ENCODE assay signal across 8 cellular contexts in the genomic region with DNA sequence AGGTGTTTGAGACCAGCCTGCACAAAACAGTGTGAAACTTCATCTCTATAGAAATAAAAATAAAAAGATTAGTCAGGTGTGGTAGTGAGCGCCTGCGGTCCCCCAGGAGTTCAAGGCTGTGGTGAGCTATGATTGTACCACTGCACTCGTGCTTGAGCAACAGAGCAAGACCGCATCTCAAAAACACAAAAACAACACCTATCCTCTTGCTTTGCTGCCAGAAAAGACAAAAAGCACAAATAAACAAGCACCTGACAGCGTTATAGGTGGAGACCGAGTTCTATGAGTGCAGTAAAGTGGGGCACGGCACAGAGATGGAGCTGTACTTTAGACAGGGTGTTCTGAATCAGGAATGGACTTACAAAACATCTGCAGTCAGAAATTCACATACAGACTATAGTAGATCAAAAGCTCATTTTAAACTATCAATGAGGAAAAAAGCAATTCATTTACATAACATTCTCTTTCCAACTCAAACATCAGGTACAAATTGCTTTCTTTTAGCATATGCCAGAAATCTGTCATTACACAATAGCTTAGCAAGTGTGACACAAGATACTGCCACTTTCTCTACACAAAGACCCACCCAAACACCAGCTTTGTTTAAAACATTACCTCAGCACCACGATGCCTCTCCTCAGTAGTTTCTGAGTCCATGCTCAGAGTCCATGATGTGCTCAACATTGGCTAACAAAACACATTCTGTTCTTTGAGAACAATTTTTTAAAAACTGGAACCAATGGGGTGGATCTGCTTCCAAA. TPM values are rescaled to one million over a fixed set of nuclear protein-coding genes. Genes with fewer than 3 reads are reported as not detected.
DNase-seq lines count a peak whose midpoint lies in the region; ATAC-seq and TF ChIP-seq lines count a peak whose summit lies in the region.

No MANE protein-coding gene starts in this region.

- H3K9me3 Mint-ChIP-seq in osteocyte (ENCODE audit: unreplicated experiment) (no peaks in the 10 kb centered on the region), MCF 10A (ENCODE audit: unreplicated experiment) (no peaks in the 10 kb centered on the region)

- peak; percentile 16 to 74 for DNase-seq in NCI-H2081 (lab: John Stamatoyannopoulos, UW)
- DNase-seq in NCI-H2081 treated with DMSO at 0.1 percent for 48 hours (lab: John Stamatoyannopoulos, UW): no peak
- DNase-seq in NCI-H774 (lab: John Stamatoyannopoulos, UW): peak; percentile 18
- no peak for DNase-seq in right atrium auricular region (ENCODE audit: low spot score)
- DNase-seq in osteocyte (ENCODE audit: extremely low spot score, unreplicated experiment): no peak
- DNase-seq in GM03348 (ENCODE audit: low spot score): no peak
- DNase-seq in MCF 10A (ENCODE audit: unreplicated experiment): no peak

- H3K4me1 ChIP-seq in right atrium auricular region: peaks cover 0 to 67% of the 10 kb centered on the region in 2 donors

- H3K4me3 Mint-ChIP-seq in osteocyte (ENCODE audit: unreplicated experiment): no peak overlapping the region
- H3K4me3 Mint-ChIP-seq in MCF 10A (ENCODE audit: unreplicated experiment): no peak overlapping the region

- H3K9me3 ChIP-seq in right atrium auricular region: no peaks in the 10 kb centered on the region

- TF ChIP-seq CTCF in right atrium auricular region (IDR thresholded peaks at IDR 0.05) (no peak), osteocyte (IDR thresholded peaks at IDR 0.05) (no peak), MCF 10A (IDR thresholded peaks at IDR 0.05; ENCODE audit: unreplicated experiment) (no peak)

- peak overlapping the region; percentile 31 to 69 for H3K27ac ChIP-seq in right atrium auricular region

- POLR2A ChIA-PET in MCF 10A (lab: Yijun Ruan, JAX): interaction anchor here (0.7 to 1.1 kb wide), 2 partner anchors 8 to 60 kb away, joined by 3 to 7 read pairs; no protein-coding TSS in a partner anchor

- H3K36me3 Mint-ChIP-seq in osteocyte (ENCODE audit: unreplicated experiment) (peaks cover 10% of the 10 kb centered on the region), MCF 10A (ENCODE audit: insufficient read depth, unreplicated experiment) (peaks cover 78% of the 10 kb centered on the region)

- H3K27ac Mint-ChIP-seq in osteocyte (ENCODE audit: unreplicated experiment) (no peak overlapping the region), MCF 10A (ENCODE audit: low read depth, unreplicated experiment) (no peak overlapping the region)

- no peaks in the 10 kb centered on the region for H3K27me3 ChIP-seq in right atrium auricular region

- intact Hi-C loops in MCF 10A (cut with micrococcal nuclease): no loop called here

- no peak overlapping the region for H3K4me3 ChIP-seq in right atrium auricular region

- peaks cover 10% of the 10 kb centered on the region for H3K36me3 ChIP-seq in right atrium auricular region

- CTCF ChIA-PET in MCF 10A (lab: Yijun Ruan, JAX): interaction anchor here (0.6 to 2.5 kb wide), 7 partner anchors 10 to 280 kb away, joined by 3 to 11 read pairs (median 5); no protein-coding TSS in a partner anchor

- ATAC-seq in HG02678 (IDR thresholded peaks at IDR 0.05; ENCODE audit: unreplicated experiment): peak; percentile 75

- peaks cover 31% of the 10 kb centered on the region for H3K4me1 Mint-ChIP-seq in osteocyte (ENCODE audit: unreplicated experiment)
- peaks cover 53% of the 10 kb centered on the region for H3K4me1 Mint-ChIP-seq in MCF 10A (ENCODE audit: insufficient read depth, unreplicated experiment)

- H3K27me3 Mint-ChIP-seq in osteocyte (ENCODE audit: unreplicated experiment) (no peaks in the 10 kb centered on the region), MCF 10A (ENCODE audit: insufficient read depth, unreplicated experiment) (no peaks in the 10 kb centered on the region)

- no TSS peak for BruUV-seq in MCF 10A (replicated peaks; lab: Mats Ljungman, UMichigan)

RNA-seq across cellular contexts. Expression of gene EZR, which starts 10.1 kb away (rescaled TPM):
- 100 to 1,000 TPM; 161 to 197 TPM for total RNA-seq in right atrium auricular region
- total RNA-seq in osteocyte: 41.1 and 41.4 TPM in 2 replicates
- total RNA-seq in MCF 10A (2022): 243 and 296 TPM in 2 replicates

Comparison
In these comparisons a context has a peak if more than half of its experiments do, and no peak if none do; other contexts are left out.
1. DNase-seq: peak in NCI-H2081 (2 of 2) and NCI-H774 (single experiment); none in NCI-H2081 treated with DMSO at 0.1 percent for 48 hours (single experiment), right atrium auricular region (single experiment), osteocyte (single experiment), GM03348 (single experiment) and MCF 10A (single experiment).